Comparison of ENCODE assay signal across 2 cellular contexts in the genomic region with DNA sequence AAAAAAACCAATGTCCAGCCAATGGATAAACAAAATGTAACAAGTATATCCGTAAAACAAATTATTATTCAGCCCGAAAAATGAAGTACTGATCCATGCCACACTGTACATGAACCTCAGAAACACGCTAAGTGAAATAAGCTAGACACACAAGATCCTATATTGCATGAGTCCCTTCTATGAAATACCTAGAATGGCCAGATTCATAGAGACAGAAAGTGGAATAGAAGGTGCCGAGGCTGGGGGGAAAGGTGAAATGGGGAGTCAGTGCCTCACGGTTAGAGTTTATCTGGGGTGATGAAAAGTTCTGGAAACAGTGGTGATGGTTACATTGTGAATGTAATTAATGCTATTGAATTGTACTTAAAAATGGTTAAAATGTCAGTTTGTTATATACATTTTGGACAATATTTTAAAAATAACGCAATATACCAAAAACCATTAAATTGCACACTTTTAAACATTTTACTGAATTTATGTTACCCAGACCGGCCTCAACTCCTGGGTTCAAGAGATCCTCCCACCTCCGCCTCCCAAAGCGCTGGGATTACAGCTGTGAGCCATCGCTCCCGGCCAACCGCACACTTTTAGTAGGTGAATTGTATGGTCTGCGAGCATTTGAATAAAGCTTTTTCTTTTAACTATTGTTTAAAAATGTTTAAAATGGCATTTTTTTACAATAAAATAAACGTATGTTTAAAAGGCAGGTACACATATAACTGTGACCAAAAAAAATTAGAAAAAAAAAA.
TF ChIP-seq lines count a peak whose summit lies in the region.

No MANE protein-coding gene starts in this region.

TF ChIP-seq in GM23338, 12 proteins besides CTCF, POLR2A, EP300 and RAD21:
- TF ChIP-seq, protein P1, sequence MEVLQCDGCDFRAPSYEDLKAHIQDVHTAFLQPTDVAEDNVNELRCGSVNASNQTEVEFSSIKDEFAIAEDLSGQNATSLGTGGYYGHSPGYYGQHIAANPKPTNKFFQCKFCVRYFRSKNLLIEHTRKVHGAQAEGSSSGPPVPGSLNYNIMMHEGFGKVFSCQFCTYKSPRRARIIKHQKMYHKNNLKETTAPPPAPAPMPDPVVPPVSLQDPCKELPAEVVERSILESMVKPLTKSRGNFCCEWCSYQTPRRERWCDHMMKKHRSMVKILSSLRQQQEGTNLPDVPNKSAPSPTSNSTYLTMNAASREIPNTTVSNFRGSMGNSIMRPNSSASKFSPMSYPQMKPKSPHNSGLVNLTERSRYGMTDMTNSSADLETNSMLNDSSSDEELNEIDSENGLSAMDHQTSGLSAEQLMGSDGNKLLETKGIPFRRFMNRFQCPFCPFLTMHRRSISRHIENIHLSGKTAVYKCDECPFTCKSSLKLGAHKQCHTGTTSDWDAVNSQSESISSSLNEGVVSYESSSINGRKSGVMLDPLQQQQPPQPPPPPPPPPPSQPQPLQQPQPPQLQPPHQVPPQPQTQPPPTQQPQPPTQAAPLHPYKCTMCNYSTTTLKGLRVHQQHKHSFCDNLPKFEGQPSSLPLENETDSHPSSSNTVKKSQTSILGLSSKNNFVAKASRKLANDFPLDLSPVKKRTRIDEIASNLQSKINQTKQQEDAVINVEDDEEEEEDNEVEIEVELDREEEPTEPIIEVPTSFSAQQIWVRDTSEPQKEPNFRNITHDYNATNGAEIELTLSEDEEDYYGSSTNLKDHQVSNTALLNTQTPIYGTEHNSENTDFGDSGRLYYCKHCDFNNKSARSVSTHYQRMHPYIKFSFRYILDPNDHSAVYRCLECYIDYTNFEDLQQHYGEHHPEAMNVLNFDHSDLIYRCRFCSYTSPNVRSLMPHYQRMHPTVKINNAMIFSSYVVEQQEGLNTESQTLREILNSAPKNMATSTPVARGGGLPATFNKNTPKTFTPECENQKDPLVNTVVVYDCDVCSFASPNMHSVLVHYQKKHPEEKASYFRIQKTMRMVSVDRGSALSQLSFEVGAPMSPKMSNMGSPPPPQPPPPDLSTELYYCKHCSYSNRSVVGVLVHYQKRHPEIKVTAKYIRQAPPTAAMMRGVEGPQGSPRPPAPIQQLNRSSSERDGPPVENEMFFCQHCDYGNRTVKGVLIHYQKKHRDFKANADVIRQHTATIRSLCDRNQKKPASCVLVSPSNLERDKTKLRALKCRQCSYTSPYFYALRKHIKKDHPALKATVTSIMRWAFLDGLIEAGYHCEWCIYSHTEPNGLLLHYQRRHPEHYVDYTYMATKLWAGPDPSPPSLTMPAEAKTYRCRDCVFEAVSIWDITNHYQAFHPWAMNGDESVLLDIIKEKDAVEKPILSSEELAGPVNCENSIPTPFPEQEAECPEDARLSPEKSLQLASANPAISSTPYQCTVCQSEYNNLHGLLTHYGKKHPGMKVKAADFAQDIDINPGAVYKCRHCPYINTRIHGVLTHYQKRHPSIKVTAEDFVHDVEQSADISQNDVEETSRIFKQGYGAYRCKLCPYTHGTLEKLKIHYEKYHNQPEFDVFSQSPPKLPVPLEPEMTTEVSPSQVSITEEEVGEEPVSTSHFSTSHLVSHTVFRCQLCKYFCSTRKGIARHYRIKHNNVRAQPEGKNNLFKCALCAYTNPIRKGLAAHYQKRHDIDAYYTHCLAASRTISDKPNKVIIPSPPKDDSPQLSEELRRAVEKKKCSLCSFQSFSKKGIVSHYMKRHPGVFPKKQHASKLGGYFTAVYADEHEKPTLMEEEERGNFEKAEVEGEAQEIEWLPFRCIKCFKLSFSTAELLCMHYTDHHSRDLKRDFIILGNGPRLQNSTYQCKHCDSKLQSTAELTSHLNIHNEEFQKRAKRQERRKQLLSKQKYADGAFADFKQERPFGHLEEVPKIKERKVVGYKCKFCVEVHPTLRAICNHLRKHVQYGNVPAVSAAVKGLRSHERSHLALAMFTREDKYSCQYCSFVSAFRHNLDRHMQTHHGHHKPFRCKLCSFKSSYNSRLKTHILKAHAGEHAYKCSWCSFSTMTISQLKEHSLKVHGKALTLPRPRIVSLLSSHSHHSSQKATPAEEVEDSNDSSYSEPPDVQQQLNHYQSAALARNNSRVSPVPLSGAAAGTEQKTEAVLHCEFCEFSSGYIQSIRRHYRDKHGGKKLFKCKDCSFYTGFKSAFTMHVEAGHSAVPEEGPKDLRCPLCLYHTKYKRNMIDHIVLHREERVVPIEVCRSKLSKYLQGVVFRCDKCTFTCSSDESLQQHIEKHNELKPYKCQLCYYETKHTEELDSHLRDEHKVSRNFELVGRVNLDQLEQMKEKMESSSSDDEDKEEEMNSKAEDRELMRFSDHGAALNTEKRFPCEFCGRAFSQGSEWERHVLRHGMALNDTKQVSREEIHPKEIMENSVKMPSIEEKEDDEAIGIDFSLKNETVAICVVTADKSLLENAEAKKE (CRISPR knock-in tag; IDR thresholded peaks at IDR 0.05) = no peak
- TF ChIP-seq, protein P2, sequence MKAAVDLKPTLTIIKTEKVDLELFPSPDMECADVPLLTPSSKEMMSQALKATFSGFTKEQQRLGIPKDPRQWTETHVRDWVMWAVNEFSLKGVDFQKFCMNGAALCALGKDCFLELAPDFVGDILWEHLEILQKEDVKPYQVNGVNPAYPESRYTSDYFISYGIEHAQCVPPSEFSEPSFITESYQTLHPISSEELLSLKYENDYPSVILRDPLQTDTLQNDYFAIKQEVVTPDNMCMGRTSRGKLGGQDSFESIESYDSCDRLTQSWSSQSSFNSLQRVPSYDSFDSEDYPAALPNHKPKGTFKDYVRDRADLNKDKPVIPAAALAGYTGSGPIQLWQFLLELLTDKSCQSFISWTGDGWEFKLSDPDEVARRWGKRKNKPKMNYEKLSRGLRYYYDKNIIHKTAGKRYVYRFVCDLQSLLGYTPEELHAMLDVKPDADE (IDR thresholded peaks at IDR 0.05) = no peak
- no peak for TF ChIP-seq POLR2AphosphoS5 (IDR thresholded peaks at IDR 0.05; ENCODE audit: low read depth)
- TF ChIP-seq ZNF331 (CRISPR knock-in tag; IDR thresholded peaks at IDR 0.05; ENCODE audit: low read depth) = no peak
- no peak for TF ChIP-seq JUNB (IDR thresholded peaks at IDR 0.05; ENCODE audit: unreplicated experiment)
- TF ChIP-seq STAT1 (IDR thresholded peaks at IDR 0.05; ENCODE audit: unreplicated experiment) = no peak
- no peak for TF ChIP-seq EZH2 (IDR thresholded peaks at IDR 0.05; ENCODE audit: low read depth, unreplicated experiment)
- no peak for TF ChIP-seq ZNF114 (CRISPR knock-in tag; IDR thresholded peaks at IDR 0.05)
- no peak for TF ChIP-seq EZH2phosphoT487 (IDR thresholded peaks at IDR 0.05; ENCODE audit: unreplicated experiment)

TF ChIP-seq in WTC11, 78 proteins besides CTCF, POLR2A, EP300 and RAD21 (continued from another document):
- TF ChIP-seq, protein P3, sequence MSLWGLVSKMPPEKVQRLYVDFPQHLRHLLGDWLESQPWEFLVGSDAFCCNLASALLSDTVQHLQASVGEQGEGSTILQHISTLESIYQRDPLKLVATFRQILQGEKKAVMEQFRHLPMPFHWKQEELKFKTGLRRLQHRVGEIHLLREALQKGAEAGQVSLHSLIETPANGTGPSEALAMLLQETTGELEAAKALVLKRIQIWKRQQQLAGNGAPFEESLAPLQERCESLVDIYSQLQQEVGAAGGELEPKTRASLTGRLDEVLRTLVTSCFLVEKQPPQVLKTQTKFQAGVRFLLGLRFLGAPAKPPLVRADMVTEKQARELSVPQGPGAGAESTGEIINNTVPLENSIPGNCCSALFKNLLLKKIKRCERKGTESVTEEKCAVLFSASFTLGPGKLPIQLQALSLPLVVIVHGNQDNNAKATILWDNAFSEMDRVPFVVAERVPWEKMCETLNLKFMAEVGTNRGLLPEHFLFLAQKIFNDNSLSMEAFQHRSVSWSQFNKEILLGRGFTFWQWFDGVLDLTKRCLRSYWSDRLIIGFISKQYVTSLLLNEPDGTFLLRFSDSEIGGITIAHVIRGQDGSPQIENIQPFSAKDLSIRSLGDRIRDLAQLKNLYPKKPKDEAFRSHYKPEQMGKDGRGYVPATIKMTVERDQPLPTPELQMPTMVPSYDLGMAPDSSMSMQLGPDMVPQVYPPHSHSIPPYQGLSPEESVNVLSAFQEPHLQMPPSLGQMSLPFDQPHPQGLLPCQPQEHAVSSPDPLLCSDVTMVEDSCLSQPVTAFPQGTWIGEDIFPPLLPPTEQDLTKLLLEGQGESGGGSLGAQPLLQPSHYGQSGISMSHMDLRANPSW (CRISPR knock-in tag; conservative IDR thresholded peaks at IDR 0.05; ENCODE audit: low read depth) = no peak
- TF ChIP-seq ESRRA (CRISPR knock-in tag; IDR thresholded peaks at IDR 0.05; ENCODE audit: borderline replicate concordance) (no peak), SP1 (CRISPR knock-in tag; conservative IDR thresholded peaks at IDR 0.05) (no peak), TEAD1 (CRISPR knock-in tag; IDR thresholded peaks at IDR 0.05) (no peak)
- TF ChIP-seq, protein P4, sequence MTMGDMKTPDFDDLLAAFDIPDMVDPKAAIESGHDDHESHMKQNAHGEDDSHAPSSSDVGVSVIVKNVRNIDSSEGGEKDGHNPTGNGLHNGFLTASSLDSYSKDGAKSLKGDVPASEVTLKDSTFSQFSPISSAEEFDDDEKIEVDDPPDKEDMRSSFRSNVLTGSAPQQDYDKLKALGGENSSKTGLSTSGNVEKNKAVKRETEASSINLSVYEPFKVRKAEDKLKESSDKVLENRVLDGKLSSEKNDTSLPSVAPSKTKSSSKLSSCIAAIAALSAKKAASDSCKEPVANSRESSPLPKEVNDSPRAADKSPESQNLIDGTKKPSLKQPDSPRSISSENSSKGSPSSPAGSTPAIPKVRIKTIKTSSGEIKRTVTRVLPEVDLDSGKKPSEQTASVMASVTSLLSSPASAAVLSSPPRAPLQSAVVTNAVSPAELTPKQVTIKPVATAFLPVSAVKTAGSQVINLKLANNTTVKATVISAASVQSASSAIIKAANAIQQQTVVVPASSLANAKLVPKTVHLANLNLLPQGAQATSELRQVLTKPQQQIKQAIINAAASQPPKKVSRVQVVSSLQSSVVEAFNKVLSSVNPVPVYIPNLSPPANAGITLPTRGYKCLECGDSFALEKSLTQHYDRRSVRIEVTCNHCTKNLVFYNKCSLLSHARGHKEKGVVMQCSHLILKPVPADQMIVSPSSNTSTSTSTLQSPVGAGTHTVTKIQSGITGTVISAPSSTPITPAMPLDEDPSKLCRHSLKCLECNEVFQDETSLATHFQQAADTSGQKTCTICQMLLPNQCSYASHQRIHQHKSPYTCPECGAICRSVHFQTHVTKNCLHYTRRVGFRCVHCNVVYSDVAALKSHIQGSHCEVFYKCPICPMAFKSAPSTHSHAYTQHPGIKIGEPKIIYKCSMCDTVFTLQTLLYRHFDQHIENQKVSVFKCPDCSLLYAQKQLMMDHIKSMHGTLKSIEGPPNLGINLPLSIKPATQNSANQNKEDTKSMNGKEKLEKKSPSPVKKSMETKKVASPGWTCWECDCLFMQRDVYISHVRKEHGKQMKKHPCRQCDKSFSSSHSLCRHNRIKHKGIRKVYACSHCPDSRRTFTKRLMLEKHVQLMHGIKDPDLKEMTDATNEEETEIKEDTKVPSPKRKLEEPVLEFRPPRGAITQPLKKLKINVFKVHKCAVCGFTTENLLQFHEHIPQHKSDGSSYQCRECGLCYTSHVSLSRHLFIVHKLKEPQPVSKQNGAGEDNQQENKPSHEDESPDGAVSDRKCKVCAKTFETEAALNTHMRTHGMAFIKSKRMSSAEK (CRISPR knock-in tag; IDR thresholded peaks at IDR 0.05; ENCODE audit: borderline replicate concordance) = no peak
TF ChIP-seq in WTC11: peak in this region for 0.
